2 cellular contexts compared by ENCODE assay signal in genomic region chr1:12016182-12016581, GRCh38.
TF ChIP-seq lines count a peak whose summit lies in the region.

No MANE protein-coding gene starts in this region.

TF ChIP-seq in HEK293, 187 proteins besides CTCF, POLR2A, EP300 and RAD21 (continues in another document):
- TF ChIP-seq ZBTB7A (tag by site-specific recombination; IDR thresholded peaks at IDR 0.05; ENCODE audit: low read depth) (no peak), ZNF350 (tag by site-specific recombination; IDR thresholded peaks at IDR 0.05) (no peak), KLF1 (tag by site-specific recombination; IDR thresholded peaks at IDR 0.05) (peak; percentile 25; the same call in 1 of the 2 replicates), ZNF488 (tag by site-specific recombination; IDR thresholded peaks at IDR 0.05) (no peak), ZBTB6 (tag by site-specific recombination; IDR thresholded peaks at IDR 0.05) (0 out of 2 replicates have a peak, but pooled peaks have one; percentile 21), ZNF121 (tag by site-specific recombination; IDR thresholded peaks at IDR 0.05) (peak; percentile 98), ZNF24 (tag by site-specific recombination; IDR thresholded peaks at IDR 0.05) (no peak), ZNF548 (tag by site-specific recombination; IDR thresholded peaks at IDR 0.05) (no peak), ZSCAN5A (tag by site-specific recombination; IDR thresholded peaks at IDR 0.05) (no peak), ZNF211 (tag by site-specific recombination; IDR thresholded peaks at IDR 0.05; ENCODE audit: low read depth) (no peak), ZNF138 (tag by site-specific recombination; IDR thresholded peaks at IDR 0.05; ENCODE audit: borderline replicate concordance) (no peak), KLF8 (tag by site-specific recombination; IDR thresholded peaks at IDR 0.05) (no peak), ZNF701 (tag by site-specific recombination; IDR thresholded peaks at IDR 0.05) (no peak), ZNF18 (tag by site-specific recombination; IDR thresholded peaks at IDR 0.05) (no peak), ZNF639 (tag by site-specific recombination; IDR thresholded peaks at IDR 0.05) (0 out of 2 replicates have a peak, but pooled peaks have one; percentile 54), ZNF621 (tag by site-specific recombination; IDR thresholded peaks at IDR 0.05) (no peak), PBX3 (CRISPR knock-in tag; IDR thresholded peaks at IDR 0.05) (no peak)

TF ChIP-seq in neural cell, 6 proteins besides CTCF, POLR2A, EP300 and RAD21:
- no peak for TF ChIP-seq SMC3 (conservative IDR thresholded peaks at IDR 0.05; ENCODE audit: poor library complexity)
- no peak for TF ChIP-seq MXI1 (conservative IDR thresholded peaks at IDR 0.05; ENCODE audit: poor library complexity, severe bottlenecking)
- TF ChIP-seq POLR2AphosphoS5 (IDR thresholded peaks at IDR 0.05): no peak
- no peak for TF ChIP-seq REST (IDR thresholded peaks at IDR 0.05; ENCODE audit: borderline replicate concordance)
- TF ChIP-seq EZH2 (IDR thresholded peaks at IDR 0.05; ENCODE audit: borderline replicate concordance, insufficient read depth, low read length, poor library complexity, severe bottlenecking): no peak
- TF ChIP-seq TAF1 (IDR thresholded peaks at IDR 0.05; ENCODE audit: low read depth): no peak
